ENCODE assay signal across 18 cellular contexts in the genomic region with DNA sequence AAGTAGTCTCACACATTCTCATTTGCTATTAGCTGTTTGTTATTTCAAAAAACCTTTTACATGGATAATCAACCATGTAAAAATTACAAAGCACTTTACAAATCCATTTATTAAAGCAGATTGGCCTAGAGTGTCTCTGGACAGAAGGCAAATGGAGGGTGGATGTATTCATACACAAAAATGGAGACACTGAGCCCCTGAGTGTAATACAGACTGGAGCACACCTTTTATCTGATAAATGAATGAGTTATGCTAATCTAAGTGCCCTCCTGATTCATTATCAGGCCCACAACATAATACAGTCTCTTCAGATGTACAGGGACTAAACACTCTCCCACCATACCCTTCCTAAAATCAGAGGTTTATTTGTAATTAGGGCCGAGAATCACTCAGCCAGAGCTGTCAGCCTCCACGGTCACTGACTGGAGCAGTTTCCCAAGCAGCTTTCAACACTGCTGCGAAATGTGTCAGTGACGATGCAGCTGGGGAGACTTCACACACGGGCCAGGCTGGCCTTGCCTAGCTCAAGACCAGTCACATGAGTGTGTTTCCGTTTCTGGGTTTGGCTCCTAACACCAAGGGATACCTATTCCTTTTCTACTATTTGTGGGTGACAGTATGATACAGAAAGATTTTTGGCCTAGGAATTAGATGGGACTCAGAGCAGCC.
A peak's percentile ranks its signal among the peaks of the same experiment; 100 is the strongest.
DNase-seq lines count a peak whose midpoint lies in the region; ATAC-seq and TF ChIP-seq lines count a peak whose summit lies in the region.
"Had no signal": no experiment of that assay in that cellular context is flagged by ENCODE, and none has a peak within 500 bp of the region (broad histone marks: within the 10 kb centered on the region; RNA-seq: fewer than 3 reads in every experiment).

No MANE protein-coding gene starts in this region.

- H3K27ac ChIP-seq in IMR-90 (ENCODE audit: insufficient read depth, low read length) (no peak overlapping the region), heart left ventricle (peak overlapping the region in 8 of 12 donors; percentile 35 to 77 (median 62))
- H3K27ac ChIP-seq: left lung, parathyroid adenoma, uterus had no signal

- no peak overlapping the region for H4K91ac ChIP-seq in IMR-90 (ENCODE audit: insufficient read depth, low read depth, low read length)

- H3K4me3 ChIP-seq in IMR-90 (ENCODE audit: insufficient read depth, low read depth, low read length), result no peak overlapping the region
- no peak overlapping the region for H3K4me3 ChIP-seq in heart left ventricle
- H3K4me3 ChIP-seq in neuron (ENCODE audit: low read length), result peak overlapping the region; percentile 38
- H3K4me3 ChIP-seq: left lung, uterus had no signal

- H3K36me3 ChIP-seq in IMR-90 (ENCODE audit: control insufficient read depth, insufficient read depth, low read length), result no peaks in the 10 kb centered on the region
- H3K36me3 ChIP-seq in heart left ventricle, result no peaks in the 10 kb centered on the region
- H3K36me3 ChIP-seq in neuron (ENCODE audit: insufficient read depth, low read length), result no peaks in the 10 kb centered on the region
- H3K36me3 ChIP-seq: left lung, uterus had no signal

- H2AK9ac ChIP-seq in IMR-90 (replicated peaks; ENCODE audit: low read depth, low read length, poor library complexity), result no peak overlapping the region

- ATAC-seq in IMR-90 (ENCODE audit: low read depth), result no peak
- peak; percentile 98 to 100 (median 100) for ATAC-seq in heart left ventricle
- ATAC-seq in HG02588 (IDR thresholded peaks at IDR 0.05; ENCODE audit: unreplicated experiment), result no peak
- ATAC-seq in HG02763 (IDR thresholded peaks at IDR 0.05; ENCODE audit: unreplicated experiment), result no peak
- ATAC-seq: activated CD4-positive, CD25-positive, alpha-beta regulatory T cell treated with anti-CD3 and anti-CD28 coated beads, Interleukin-2, amount 50 U/mL, for 24 hours; activated naive CD8-positive, alpha-beta T cell treated with anti-CD3 and anti-CD28 coated beads, Interleukin-2, amount 50 U/mL, for 24 hours; left lung had no signal

- no peak overlapping the region for H2BK15ac ChIP-seq in IMR-90 (ENCODE audit: low read depth, low read length)

- no peak for TF ChIP-seq POLR2A in IMR-90 (IDR thresholded peaks at IDR 0.05; ENCODE audit: low read depth, low read length)
- TF ChIP-seq POLR2A in heart left ventricle (IDR thresholded peaks at IDR 0.05), result no peak

- POLR2A ChIA-PET in IMR-90 (lab: Charles Lee; ENCODE audit: unreplicated experiment), result no interaction called here

- H3K4me2 ChIP-seq in IMR-90 (ENCODE audit: low read depth, low read length), result no peak overlapping the region

- CTCF ChIA-PET in IMR-90 (lab: Yijun Ruan, JAX), result no interaction called here

- H3K27me3 ChIP-seq in IMR-90 (ENCODE audit: control insufficient read depth, insufficient read depth, low read length) (no peaks in the 10 kb centered on the region), heart left ventricle (no peaks in the 10 kb centered on the region), neuron (ENCODE audit: insufficient read depth, low read length) (no peaks in the 10 kb centered on the region)
- H3K27me3 ChIP-seq: left lung, uterus had no signal

- no peak overlapping the region for H4K8ac ChIP-seq in IMR-90 (ENCODE audit: low read depth in 2 of 2, low read length in 2 of 2)

- H4K20me1 ChIP-seq in IMR-90 (ENCODE audit: insufficient read depth, low read length), result no peaks in the 10 kb centered on the region

- H2BK120ac ChIP-seq in IMR-90 (ENCODE audit: low read depth, low read length), result no peak overlapping the region

- TF ChIP-seq CTCF in IMR-90 (conservative IDR thresholded peaks at IDR 0.05; ENCODE audit: low read depth, low read length), result no peak
- TF ChIP-seq CTCF in heart left ventricle (IDR thresholded peaks at IDR 0.05), result no peak

- dilution Hi-C loops in IMR-90 (cut with HindIII; ENCODE audit: low sequenced_read_pairs, unreplicated experiment), result no loop called here

- no peak overlapping the region for H3K23ac ChIP-seq in IMR-90 (ENCODE audit: low read depth, low read length)

- H3K4me1 ChIP-seq in IMR-90 (ENCODE audit: control insufficient read depth, insufficient read depth, low read length), result no peaks in the 10 kb centered on the region
- H3K4me1 ChIP-seq in heart left ventricle, result peaks cover 0 to 8% (median 0%) of the 10 kb centered on the region in 12 donors
- H3K4me1 ChIP-seq in neuron (ENCODE audit: insufficient read depth, low read length), result peaks cover 3% of the 10 kb centered on the region
- H3K4me1 ChIP-seq: left lung, parathyroid adenoma, uterus had no signal

- in situ Hi-C loops in IMR-90 (cut with MboI; ENCODE audit: low sequenced_read_pairs), result no loop called here

- no CpG with 5 or more reads among the region's 6 CpGs for WGBS in IMR-90 (ENCODE audit: extremely low coverage in 2 of 2, insufficient read length in 1 of 2), 2 experiments
- 24 to 40% (median 29%) methylated on average over 6 of the region's 6 CpGs for WGBS in heart left ventricle, 4 donors

- no TSS peak for BruUV-seq in IMR-90 (replicated peaks; lab: Mats Ljungman, UMichigan)

- H3K14ac ChIP-seq in IMR-90 (replicated peaks; ENCODE audit: low read depth, low read length), result no peak overlapping the region

- H3K9ac ChIP-seq in IMR-90 (ENCODE audit: low read depth, low read length), result no peak overlapping the region
- H3K9ac ChIP-seq: parathyroid adenoma had no signal

- no peak overlapping the region for H2AK5ac ChIP-seq in IMR-90 (ENCODE audit: low read depth, low read length)

- no peak for TF ChIP-seq RAD21 in IMR-90 (IDR thresholded peaks at IDR 0.05; ENCODE audit: low read length)

- no peak overlapping the region for H3K4ac ChIP-seq in IMR-90 (ENCODE audit: low read depth, low read length)

- H2BK5ac ChIP-seq in IMR-90 (ENCODE audit: low read depth, low read length, poor library complexity, severe bottlenecking), result no peak overlapping the region

- no peak overlapping the region for H2BK20ac ChIP-seq in IMR-90 (ENCODE audit: low read depth, low read length)

- H3K79me1 ChIP-seq in IMR-90 (ENCODE audit: low read depth in 1 of 2, low read length in 2 of 2), result no peaks in the 10 kb centered on the region

- H3K56ac ChIP-seq in IMR-90 (ENCODE audit: extremely low read depth, insufficient read depth, low read length), result no peak overlapping the region

- H3K18ac ChIP-seq in IMR-90 (ENCODE audit: low read depth, low read length), result no peak overlapping the region

- H3K9me1 ChIP-seq in IMR-90 (ENCODE audit: insufficient read depth, low read length), result no peaks in the 10 kb centered on the region

- intact Hi-C loops in IMR-90 (cut with micrococcal nuclease), result no loop called here
- intact Hi-C loops in heart left ventricle (cut with DNase I), result no loop called here

- no peak overlapping the region for H4K5ac ChIP-seq in IMR-90 (ENCODE audit: low read depth, low read length)

- peak; percentile 0 for DNase-seq in IMR-90
- DNase-seq in cerebellar cortex (ENCODE audit: low spot score), result peak; percentile 83
- peak; percentile 52 to 82 (median 67) for DNase-seq in heart left ventricle
- no peak for DNase-seq in HK-2 (ENCODE audit: unreplicated experiment)
- no peak for DNase-seq in NCI-H2196 (lab: John Stamatoyannopoulos, UW; ENCODE audit: unreplicated experiment)
- DNase-seq: activated naive CD8-positive, alpha-beta T cell treated with anti-CD3 and anti-CD28 coated beads, Interleukin-2, amount 50 U/mL, for 24 hours; CD8-positive, alpha-beta memory T cell; H7; left lung; MV-4-11; small intestine; stimulated activated CD4-positive, alpha-beta T cell treated with anti-CD3 and anti-CD28 coated beads, Interleukin-4, amount 100 ng/mL, for 4 hours; uterus had no signal

- no peaks in the 10 kb centered on the region for H3K9me3 ChIP-seq in IMR-90 (ENCODE audit: control insufficient read depth, insufficient read depth, low read length)
- H3K9me3 ChIP-seq in heart left ventricle, result peaks cover 0 to 8% (median 0%) of the 10 kb centered on the region in 12 donors
- no peaks in the 10 kb centered on the region for H3K9me3 ChIP-seq in neuron (ENCODE audit: low read length)
- H3K9me3 ChIP-seq: uterus had no signal

- H2AFZ ChIP-seq in IMR-90 (replicated peaks; ENCODE audit: low read length, poor library complexity) (peak overlapping the region; percentile 51), neuron (ENCODE audit: low read depth, low read length) (peak overlapping the region; percentile 40)
- H2AFZ ChIP-seq: parathyroid adenoma had no signal

TF ChIP-seq in IMR-90, 13 proteins besides CTCF, POLR2A, EP300 and RAD21:
- TF ChIP-seq SMC3 (IDR thresholded peaks at IDR 0.05; ENCODE audit: low read depth, low read length), result no peak
- no peak for TF ChIP-seq RFX5 (IDR thresholded peaks at IDR 0.05; ENCODE audit: low read depth, low read length)
- TF ChIP-seq MAFK (IDR thresholded peaks at IDR 0.05; ENCODE audit: low read depth, low read length), result no peak
- no peak for TF ChIP-seq FOS (IDR thresholded peaks at IDR 0.05; ENCODE audit: low read depth, low read length)
- TF ChIP-seq, protein P1, sequence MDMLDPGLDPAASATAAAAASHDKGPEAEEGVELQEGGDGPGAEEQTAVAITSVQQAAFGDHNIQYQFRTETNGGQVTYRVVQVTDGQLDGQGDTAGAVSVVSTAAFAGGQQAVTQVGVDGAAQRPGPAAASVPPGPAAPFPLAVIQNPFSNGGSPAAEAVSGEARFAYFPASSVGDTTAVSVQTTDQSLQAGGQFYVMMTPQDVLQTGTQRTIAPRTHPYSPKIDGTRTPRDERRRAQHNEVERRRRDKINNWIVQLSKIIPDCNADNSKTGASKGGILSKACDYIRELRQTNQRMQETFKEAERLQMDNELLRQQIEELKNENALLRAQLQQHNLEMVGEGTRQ (IDR thresholded peaks at IDR 0.05; ENCODE audit: low read depth, low read length), result no peak
- TF ChIP-seq NFE2L2 (IDR thresholded peaks at IDR 0.05; ENCODE audit: low read depth, low read length), result no peak
- TF ChIP-seq BHLHE40 (IDR thresholded peaks at IDR 0.05; ENCODE audit: low read depth, low read length), result no peak
- TF ChIP-seq MAZ (IDR thresholded peaks at IDR 0.05; ENCODE audit: borderline replicate concordance, low read depth, low read length), result no peak
- TF ChIP-seq MXI1 (IDR thresholded peaks at IDR 0.05; ENCODE audit: borderline replicate concordance, low read depth, low read length), result no peak
- no peak for TF ChIP-seq CHD1 (IDR thresholded peaks at IDR 0.05; ENCODE audit: low read depth, low read length)
- TF ChIP-seq RCOR1 (IDR thresholded peaks at IDR 0.05; ENCODE audit: insufficient replicate concordance, low read length), result no peak

Comparison
In these comparisons a context has a peak if more than half of its experiments do, and no peak if none do; other contexts are left out.
1. ATAC-seq: peak in heart left ventricle (4 of 4); none in IMR-90 (single experiment), HG02588 (single experiment) and HG02763 (single experiment).
2. DNase-seq: peak in IMR-90 (single experiment), cerebellar cortex (single experiment) and heart left ventricle (5 of 5); none in HK-2 (single experiment) and NCI-H2196 (single experiment).